Comparison of ENCODE assay signal across 1 cellular context in genomic region chr12:116620085-116620734, GRCh38.
TF ChIP-seq lines count a peak whose summit lies in the region.

No MANE protein-coding gene starts in this region.

TF ChIP-seq in GM23338, 12 proteins besides CTCF, POLR2A, EP300 and RAD21 (continued from another document):
- no peak for TF ChIP-seq ZNF462 (CRISPR knock-in tag; IDR thresholded peaks at IDR 0.05)
- no peak for TF ChIP-seq EZH2 (IDR thresholded peaks at IDR 0.05; ENCODE audit: low read depth, unreplicated experiment)
- no peak for TF ChIP-seq ZNF114 (CRISPR knock-in tag; IDR thresholded peaks at IDR 0.05)
- TF ChIP-seq POLR2AphosphoS5 (IDR thresholded peaks at IDR 0.05; ENCODE audit: low read depth), result no peak
